16 cellular contexts compared by ENCODE assay signal in the genomic region with DNA sequence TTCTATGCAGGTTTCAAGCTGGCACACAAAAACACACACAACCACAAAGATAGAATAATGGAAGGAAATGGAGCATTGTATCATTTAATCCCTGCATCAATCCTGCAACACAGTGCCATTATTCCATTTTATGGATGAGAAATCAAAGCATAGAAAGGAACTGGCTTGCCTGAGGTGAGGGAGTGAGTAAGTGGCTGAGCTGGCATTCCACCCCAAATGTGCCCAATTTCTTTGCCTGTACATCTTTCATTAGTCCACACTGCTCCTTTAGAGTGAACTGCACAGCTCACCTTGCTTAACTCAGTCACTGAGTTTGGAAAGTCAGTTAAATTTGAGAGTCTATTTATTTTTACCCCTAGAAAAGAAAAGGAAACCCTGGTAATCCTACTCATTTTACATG. TPM values are rescaled to one million over a fixed set of nuclear protein-coding genes. Genes with fewer than 3 reads are reported as not detected.
"Had no signal": no experiment of that assay in that cellular context is flagged by ENCODE, and none has a peak within 500 bp of the region (broad histone marks: within the 10 kb centered on the region; RNA-seq: fewer than 3 reads in every experiment).

No MANE protein-coding gene starts in this region.

- ATAC-seq: natural killer cell treated with Interleukin-12 subunit alpha and Interleukin-12 subunit beta and Interleukin-15 and Interleukin-18, amount 100 ng/mL, for 72 hours; stimulated activated naive CD8-positive, alpha-beta T cell treated with anti-CD3 and anti-CD28 coated beads, Interleukin-15, amount 100 ng/mL, for 72 hours; WTC11 had no signal

- H2AFZ ChIP-seq: hepatocyte had no signal

- DNase-seq: activated CD4-positive, alpha-beta memory T cell treated with anti-CD3 and anti-CD28 coated beads, Interleukin-2, amount 10 ng/mL, durations not matched to agents 7 days and 5 days; activated CD4-positive, alpha-beta T cell treated with anti-CD3 and anti-CD28 coated beads for 4 hours; activated naive CD4-positive, alpha-beta T cell treated with anti-CD3 and anti-CD28 coated beads, Interleukin-2, amount 10 ng/mL, durations not matched to agents 7 days and 5 days; activated T-cell treated with anti-CD3 and anti-CD28 coated beads, Interleukin-2, amount 50 U/mL, for 24 hours; effector memory CD4-positive, alpha-beta T cell; islet precursor cell; occipital lobe; sigmoid colon; stimulated activated CD4-positive, alpha-beta T cell treated with anti-CD3 and anti-CD28 coated beads, Interleukin-1b, Interleukin-23, amount 100 ng/mL, for 48 hours; stimulated activated naive CD8-positive, alpha-beta T cell treated with anti-CD3 and anti-CD28 coated beads, Interleukin-15, amount 100 ng/mL, for 72 hours; testis had no signal

- H3K4me3 ChIP-seq: hepatocyte, sigmoid colon, testis had no signal

- H3K4me2 ChIP-seq: hepatocyte had no signal

- H3K9me3 ChIP-seq: sigmoid colon, testis had no signal

- H3K27ac ChIP-seq: epithelial cell of prostate, hepatocyte, testis had no signal

- H3K27me3 ChIP-seq: hepatocyte, sigmoid colon, testis had no signal

- H3K36me3 ChIP-seq: sigmoid colon had no signal

- H3K79me2 ChIP-seq: hepatocyte had no signal

- H3K4me1 ChIP-seq: testis had no signal

RNA-seq across cellular contexts. Expression of gene ZNF366, which starts 28.9 kb away (rescaled TPM):
- total RNA-seq: activated CD4-positive, alpha-beta memory T cell treated with anti-CD3 and anti-CD28 coated beads, Interleukin-2, amount 10 ng/mL, durations not matched to agents 7 days and 5 days; natural killer cell treated with Interleukin-12 subunit alpha and Interleukin-12 subunit beta and Interleukin-15 and Interleukin-18, amount 100 ng/mL, for 72 hours; progenitor cell of endocrine pancreas; WTC11 had no signal
- polyA plus RNA-seq: hepatocyte had no signal
